In the genomic region with DNA sequence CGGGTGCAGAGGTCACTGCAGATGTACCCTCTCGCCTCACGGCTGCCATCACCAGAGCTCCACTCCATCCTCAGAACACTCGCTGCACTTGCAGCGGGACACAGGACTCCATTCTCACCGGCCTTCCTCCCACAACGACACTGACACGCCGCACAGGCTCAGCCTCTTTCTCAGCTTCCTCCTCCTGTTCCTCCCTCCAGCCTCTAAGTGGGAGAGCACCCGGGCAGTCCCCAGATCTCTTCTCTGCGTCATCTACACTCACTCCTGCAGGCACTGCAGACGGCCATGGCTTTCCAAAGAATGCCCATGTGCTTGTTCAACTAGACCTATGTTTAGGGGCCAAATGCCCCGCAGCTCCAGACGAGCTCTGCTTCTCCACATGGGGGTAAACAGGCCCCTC, we compare ENCODE assay signal across 1 cellular context.
TF ChIP-seq lines count a peak whose summit lies in the region.

No MANE protein-coding gene starts in this region.

TF ChIP-seq in H1, 55 proteins besides CTCF, POLR2A, EP300 and RAD21:
- TF ChIP-seq SP2 (IDR thresholded peaks at IDR 0.05; ENCODE audit: low read length) (no peak), POU5F1 (IDR thresholded peaks at IDR 0.05; ENCODE audit: low read depth, low read length) (no peak), RNF2 (IDR thresholded peaks at IDR 0.05; ENCODE audit: borderline replicate concordance, low read depth, low read length, missing control alignments, poor library complexity, severe bottlenecking) (no peak), TCF12 (IDR thresholded peaks at IDR 0.05; ENCODE audit: low read depth, low read length) (no peak), JUND (IDR thresholded peaks at IDR 0.05; ENCODE audit: low read length) (no peak), MAFK (IDR thresholded peaks at IDR 0.05; ENCODE audit: low read depth, low read length) (no peak), CHD2 (IDR thresholded peaks at IDR 0.05; ENCODE audit: low read length) (no peak), HDAC2 (IDR thresholded peaks at IDR 0.05; ENCODE audit: borderline replicate concordance in 1 of 2, low read depth in 2 of 2, low read length in 2 of 2) (no peak), RBBP5 (IDR thresholded peaks at IDR 0.05; ENCODE audit: borderline replicate concordance, low read depth, low read length) (no peak), EGR1 (IDR thresholded peaks at IDR 0.05; ENCODE audit: borderline replicate concordance, low read depth, low read length) (no peak), KDM4A (IDR thresholded peaks at IDR 0.05; ENCODE audit: low read depth, low read length, severe bottlenecking) (no peak), CREB1 (IDR thresholded peaks at IDR 0.05) (no peak), SP1 (IDR thresholded peaks at IDR 0.05; ENCODE audit: low read depth, low read length) (no peak), GTF2F1 (IDR thresholded peaks at IDR 0.05; ENCODE audit: borderline replicate concordance, low read depth, low read length) (no peak), SIRT6 (IDR thresholded peaks at IDR 0.05; ENCODE audit: low read length) (no peak)
- TF ChIP-seq, protein P1, sequence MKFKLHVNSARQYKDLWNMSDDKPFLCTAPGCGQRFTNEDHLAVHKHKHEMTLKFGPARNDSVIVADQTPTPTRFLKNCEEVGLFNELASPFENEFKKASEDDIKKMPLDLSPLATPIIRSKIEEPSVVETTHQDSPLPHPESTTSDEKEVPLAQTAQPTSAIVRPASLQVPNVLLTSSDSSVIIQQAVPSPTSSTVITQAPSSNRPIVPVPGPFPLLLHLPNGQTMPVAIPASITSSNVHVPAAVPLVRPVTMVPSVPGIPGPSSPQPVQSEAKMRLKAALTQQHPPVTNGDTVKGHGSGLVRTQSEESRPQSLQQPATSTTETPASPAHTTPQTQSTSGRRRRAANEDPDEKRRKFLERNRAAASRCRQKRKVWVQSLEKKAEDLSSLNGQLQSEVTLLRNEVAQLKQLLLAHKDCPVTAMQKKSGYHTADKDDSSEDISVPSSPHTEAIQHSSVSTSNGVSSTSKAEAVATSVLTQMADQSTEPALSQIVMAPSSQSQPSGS (IDR thresholded peaks at IDR 0.05; ENCODE audit: low read length), result no peak
- TF ChIP-seq, protein P2, sequence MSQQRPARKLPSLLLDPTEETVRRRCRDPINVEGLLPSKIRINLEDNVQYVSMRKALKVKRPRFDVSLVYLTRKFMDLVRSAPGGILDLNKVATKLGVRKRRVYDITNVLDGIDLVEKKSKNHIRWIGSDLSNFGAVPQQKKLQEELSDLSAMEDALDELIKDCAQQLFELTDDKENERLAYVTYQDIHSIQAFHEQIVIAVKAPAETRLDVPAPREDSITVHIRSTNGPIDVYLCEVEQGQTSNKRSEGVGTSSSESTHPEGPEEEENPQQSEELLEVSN (IDR thresholded peaks at IDR 0.05), result no peak
